In genomic region chr14:23640524-23641141, GRCh38 we compare ENCODE assay signal across 9 cellular contexts.
A peak's percentile ranks its signal among the peaks of the same experiment; 100 is the strongest.
DNase-seq lines count a peak whose midpoint lies in the region; ATAC-seq and TF ChIP-seq lines count a peak whose summit lies in the region.
"Had no signal": no experiment of that assay in that cellular context is flagged by ENCODE, and none has a peak within 500 bp of the region (broad histone marks: within the 10 kb centered on the region; RNA-seq: fewer than 3 reads in every experiment).

No MANE protein-coding gene starts in this region.

- H3K4me3 ChIP-seq in AG09309 (ENCODE audit: control insufficient read depth, low read depth, low read length) (no peak overlapping the region), LNCaP clone FGC (ENCODE audit: low read depth, low read length) (no peak overlapping the region)

- DNase-seq in AG09309 (ENCODE audit: low read depth) (peak; percentile 74), LNCaP clone FGC (ENCODE audit: low read depth) (peak; percentile 80), islet precursor cell (peak; percentile 62), GM13977 (ENCODE audit: low spot score) (no peak), anterior cingulate cortex (lab: John Stamatoyannopoulos, UW) (no peak)
- no peak for DNase-seq in activated CD4-positive, alpha-beta T cell treated with anti-CD3 and anti-CD28 coated beads for 48 hours
- DNase-seq: NK-92 treated with Interleukin-12 subunit alpha and Interleukin-12 subunit beta, amount 100 ng/mL, for 24 hours had no signal

- no peak for ATAC-seq in HG03045 (IDR thresholded peaks at IDR 0.05; ENCODE audit: unreplicated experiment)

- H3K27ac ChIP-seq in VCaP: peak overlapping the region; percentile 89

- in situ Hi-C loops in GM13977 (cut with MboI; ENCODE audit: low pct_unique_long_range_greater_than_20kb, low sequenced_read_pairs, unreplicated experiment): no loop called here

- no peak for TF ChIP-seq CTCF in AG09309 (IDR thresholded peaks at IDR 0.05; ENCODE audit: control insufficient read depth, insufficient read depth, low read depth, low read length, missing control alignments)
- TF ChIP-seq CTCF in LNCaP clone FGC (IDR thresholded peaks at IDR 0.05; ENCODE audit: control insufficient read depth, extremely low read depth, insufficient read depth): no peak
- TF ChIP-seq CTCF in VCaP (conservative IDR thresholded peaks at IDR 0.05): no peak
- no peak for TF ChIP-seq CTCF in GM13977 (IDR thresholded peaks at IDR 0.05; ENCODE audit: extremely low read depth, insufficient read depth, missing control alignments)

Comparison
In these comparisons a context has a peak if more than half of its experiments do, and no peak if none do; other contexts are left out.
1. DNase-seq: peak in AG09309 (single experiment), LNCaP clone FGC (single experiment) and islet precursor cell (single experiment); none in GM13977 (single experiment), anterior cingulate cortex (0 of 58) and activated CD4-positive, alpha-beta T cell treated with anti-CD3 and anti-CD28 coated beads for 48 hours (single experiment).